ENCODE assay signal across 8 cellular contexts in genomic region chr16:86044241-86044671, GRCh38.
DNase-seq lines count a peak whose midpoint lies in the region; ATAC-seq and TF ChIP-seq lines count a peak whose summit lies in the region.

No MANE protein-coding gene starts in this region.

- H3K27ac ChIP-seq in RWPE1 = no peak overlapping the region
- no peak overlapping the region for H3K27ac ChIP-seq in body of pancreas
- H3K27ac ChIP-seq in lower lobe of right lung = no peak overlapping the region

- 36 to 37% methylated on average over 6 to 11 of the region's 11 CpGs for WGBS in body of pancreas, 2 donors

- no peaks in the 10 kb centered on the region for H3K36me3 ChIP-seq in body of pancreas (replicated peaks in 1 of 2; ENCODE audit: insufficient read depth in 1 of 2, low read depth in 2 of 2)
- H3K36me3 ChIP-seq in lower lobe of right lung = no peaks in the 10 kb centered on the region

- CTCF ChIA-PET in RWPE1 (lab: Yijun Ruan, JAX) = interaction anchor here (0.5 to 0.7 kb wide), 2 partner anchors 223 to 371 kb away, joined by 4 to 5 read pairs; no protein-coding TSS in a partner anchor

- no peak for ATAC-seq in body of pancreas
- peak; percentile 40 to 59 for ATAC-seq in lower lobe of right lung
- no peak for ATAC-seq in activated CD4-positive, CD25-positive, alpha-beta regulatory T cell treated with anti-CD3 and anti-CD28 coated beads, Interleukin-2, amount 50 U/mL, for 24 hours

- intact Hi-C loops in body of pancreas (cut with DNase I) = no loop called here
- intact Hi-C loops in lower lobe of right lung (cut with DNase I) = no loop called here

- no peak for TF ChIP-seq POLR2A in body of pancreas (IDR thresholded peaks at IDR 0.05)

- H3K4me3 ChIP-seq in body of pancreas (no peak overlapping the region), lower lobe of right lung (no peak overlapping the region)

- peak; percentile 54 for DNase-seq in activated CD4-positive, CD25-positive, alpha-beta regulatory T cell treated with anti-CD3 and anti-CD28 coated beads, Interleukin-2, amount 50 U/mL, for 72 hours
- no peak for DNase-seq in activated CD4-positive, CD25-positive, alpha-beta regulatory T cell (lab: John Stamatoyannopoulos, UW)
- DNase-seq in RWPE1 (ENCODE audit: low spot score) = peak; percentile 38
- DNase-seq in body of pancreas = peak in 3 of 4 donors; percentile 22 to 39 (median 23)
- DNase-seq in lower lobe of right lung = no peak
- DNase-seq in COR-L47 (lab: John Stamatoyannopoulos, UW) = no peak
- DNase-seq in stimulated activated naive CD4-positive, alpha-beta T cell treated with Interleukin-2 at 50 U/mL for 16 hours (lab: John Stamatoyannopoulos, UW) = no peak

- POLR2A ChIA-PET in RWPE1 (lab: Yijun Ruan, JAX; ENCODE audit: low non-redundant PET) = no interaction called here

- no peaks in the 10 kb centered on the region for H3K9me3 ChIP-seq in body of pancreas
- no peaks in the 10 kb centered on the region for H3K9me3 ChIP-seq in lower lobe of right lung

- H3K27me3 ChIP-seq in body of pancreas (no peaks in the 10 kb centered on the region), lower lobe of right lung (ENCODE audit: low read depth) (no peaks in the 10 kb centered on the region)

- no peaks in the 10 kb centered on the region for H3K4me1 ChIP-seq in body of pancreas
- H3K4me1 ChIP-seq in lower lobe of right lung = no peaks in the 10 kb centered on the region

- TF ChIP-seq CTCF in RWPE1 (conservative IDR thresholded peaks at IDR 0.05; ENCODE audit: low read depth) (peak; percentile 25; the same call in 1 of the 2 replicates), body of pancreas (IDR thresholded peaks at IDR 0.05) (peak in 3 of 7 experiments; percentile 13 to 30 (median 30)), lower lobe of right lung (IDR thresholded peaks at IDR 0.05) (peak; percentile 67)

Comparison
In these comparisons a context has a peak if more than half of its experiments do, and no peak if none do; other contexts are left out.
1. DNase-seq: peak in activated CD4-positive, CD25-positive, alpha-beta regulatory T cell treated with anti-CD3 and anti-CD28 coated beads, Interleukin-2, amount 50 U/mL, for 72 hours (single experiment), RWPE1 (single experiment) and body of pancreas (3 of 4); none in activated CD4-positive, CD25-positive, alpha-beta regulatory T cell (0 of 4), lower lobe of right lung (single experiment), COR-L47 (single experiment) and stimulated activated naive CD4-positive, alpha-beta T cell treated with Interleukin-2 at 50 U/mL for 16 hours (single experiment).
2. ATAC-seq: peak in lower lobe of right lung (2 of 2); none in body of pancreas (single experiment) and activated CD4-positive, CD25-positive, alpha-beta regulatory T cell treated with anti-CD3 and anti-CD28 coated beads, Interleukin-2, amount 50 U/mL, for 24 hours (0 of 2).